ENCODE assay signal across 1 cellular context in genomic region chr7:98836811-98837631, GRCh38.
TF ChIP-seq lines count a peak whose summit lies in the region.

No MANE protein-coding gene starts in this region.

TF ChIP-seq in endothelial cell of umbilical vein, 7 proteins besides CTCF, POLR2A, EP300 and RAD21:
- TF ChIP-seq POLR2AphosphoS5 (IDR thresholded peaks at IDR 0.05; ENCODE audit: insufficient read depth, low read depth, low read length) (no peak), MAX (IDR thresholded peaks at IDR 0.05; ENCODE audit: insufficient read depth, insufficient read length) (no peak), GATA2 (IDR thresholded peaks at IDR 0.05; ENCODE audit: insufficient read depth, insufficient read length, low read depth, low read length) (no peak), JUN (IDR thresholded peaks at IDR 0.05; ENCODE audit: borderline replicate concordance, insufficient read depth, insufficient read length, low read depth) (no peak), MYC (IDR thresholded peaks at IDR 0.05; ENCODE audit: low read depth, low read length) (no peak), FOS (IDR thresholded peaks at IDR 0.05; ENCODE audit: borderline replicate concordance, insufficient read depth, low read length) (no peak), EZH2 (IDR thresholded peaks at IDR 0.05; ENCODE audit: borderline replicate concordance, low read depth, low read length, severe bottlenecking) (no peak)
